ENCODE assay signal across 1 cellular context in genomic region chr1:237016626-237017025, GRCh38.
TF ChIP-seq lines count a peak whose summit lies in the region.

No MANE protein-coding gene starts in this region.

TF ChIP-seq in H1, 55 proteins besides CTCF, POLR2A, EP300 and RAD21:
- peak; percentile 33 for TF ChIP-seq ASH2L (IDR thresholded peaks at IDR 0.05; ENCODE audit: low read length)
- TF ChIP-seq POU5F1 (IDR thresholded peaks at IDR 0.05; ENCODE audit: low read depth, low read length), result no peak
